In genomic region chr1:43139295-43139694, GRCh38 we compare ENCODE assay signal across 1 cellular context. TPM values are rescaled to one million over a fixed set of nuclear protein-coding genes. Genes with fewer than 3 reads are reported as not detected.
"Had no signal": no experiment of that assay in that cellular context is flagged by ENCODE, and none has a peak within 500 bp of the region (broad histone marks: within the 10 kb centered on the region; RNA-seq: fewer than 3 reads in every experiment).

No MANE protein-coding gene starts in this region.

RNA-seq across cellular contexts. Expression of gene CFAP57, which starts 32.8 kb away (rescaled TPM):
- total RNA-seq: HepG2 had no signal
